ENCODE assay signal across 8 cellular contexts in genomic region chr1:198656500-198656932, GRCh38. TPM values are rescaled to one million over a fixed set of nuclear protein-coding genes. Genes with fewer than 3 reads are reported as not detected.
DNase-seq lines count a peak whose midpoint lies in the region; ATAC-seq and TF ChIP-seq lines count a peak whose summit lies in the region.

No MANE protein-coding gene starts in this region.

- H3K79me2 ChIP-seq in OCI-LY3 (ENCODE audit: low read length): peaks cover 56% of the 10 kb centered on the region

- H3K27ac ChIP-seq in OCI-LY3 (ENCODE audit: low read length): peak overlapping the region; percentile 69
- H3K27ac ChIP-seq in urinary bladder (ENCODE audit: low read depth): peak overlapping the region; percentile 59
- H3K27ac ChIP-seq in A673 (ENCODE audit: low read depth, low read length, poor library complexity, severe bottlenecking): no peak overlapping the region

- POLR2A ChIA-PET in A673 (lab: Charles Lee; ENCODE audit: low non-redundant PET): no interaction called here

- H3K27ac Mint-ChIP-seq in natural killer cell treated with Interleukin-12 subunit alpha and Interleukin-12 subunit beta and Interleukin-15 and Interleukin-18, amount 100 ng/mL, for 72 hours: peak overlapping the region; percentile 87 to 90

- H3K27me3 Mint-ChIP-seq in natural killer cell treated with Interleukin-12 subunit alpha and Interleukin-12 subunit beta and Interleukin-15 and Interleukin-18, amount 100 ng/mL, for 72 hours: no peaks in the 10 kb centered on the region

- H3K4me2 ChIP-seq in OCI-LY3 (ENCODE audit: low read length): peak overlapping the region; percentile 78

- peak; percentile 29 for ATAC-seq in GM21447 (IDR thresholded peaks at IDR 0.05; ENCODE audit: unreplicated experiment)
- ATAC-seq in natural killer cell treated with Interleukin-12 subunit alpha and Interleukin-12 subunit beta and Interleukin-15 and Interleukin-18, amount 100 ng/mL, for 72 hours: peak; percentile 70 to 77

- no peak overlapping the region for H2AFZ ChIP-seq in OCI-LY3 (ENCODE audit: low read depth, low read length)

- peaks cover 65% of the 10 kb centered on the region for H3K4me1 ChIP-seq in OCI-LY3 (ENCODE audit: low read length)
- H3K4me1 ChIP-seq in urinary bladder (ENCODE audit: insufficient read depth): no peaks in the 10 kb centered on the region
- peaks cover 23% of the 10 kb centered on the region for H3K4me1 ChIP-seq in A673 (ENCODE audit: insufficient read depth, low read length, poor library complexity, severe bottlenecking)

- no peaks in the 10 kb centered on the region for H3K9me3 Mint-ChIP-seq in natural killer cell treated with Interleukin-12 subunit alpha and Interleukin-12 subunit beta and Interleukin-15 and Interleukin-18, amount 100 ng/mL, for 72 hours

- TF ChIP-seq CTCF in OCI-LY3 (IDR thresholded peaks at IDR 0.05; ENCODE audit: low read depth, low read length) (no peak), A673 (conservative IDR thresholded peaks at IDR 0.05; ENCODE audit: low read depth, low read length) (no peak)

- H3K36me3 ChIP-seq in OCI-LY3 (replicated peaks; ENCODE audit: low read depth, low read length) (peaks cover 16% of the 10 kb centered on the region), urinary bladder (ENCODE audit: insufficient read depth) (no peaks in the 10 kb centered on the region), A673 (ENCODE audit: insufficient read depth, low read length, poor library complexity, severe bottlenecking) (no peaks in the 10 kb centered on the region)

- BruUV-seq in A673 (replicated peaks; lab: Mats Ljungman, UMichigan): no TSS peak

- H3K4me3 ChIP-seq in OCI-LY3 (ENCODE audit: low read length) (peak overlapping the region; percentile 41), urinary bladder (ENCODE audit: low read depth, low read length) (no peak overlapping the region), A673 (ENCODE audit: low read depth, low read length, poor library complexity, severe bottlenecking) (no peak overlapping the region)

- H3K27me3 ChIP-seq in OCI-LY3 (ENCODE audit: low read depth, low read length) (no peaks in the 10 kb centered on the region), A673 (replicated peaks; ENCODE audit: insufficient read depth, low read depth, low read length, poor library complexity) (no peaks in the 10 kb centered on the region)

- H3K9ac ChIP-seq in OCI-LY3 (ENCODE audit: low read length): peak overlapping the region; percentile 16

- peaks cover 48 to 60% of the 10 kb centered on the region in 2 donors for H3K4me1 Mint-ChIP-seq in natural killer cell treated with Interleukin-12 subunit alpha and Interleukin-12 subunit beta and Interleukin-15 and Interleukin-18, amount 100 ng/mL, for 72 hours (ENCODE audit: low read depth in 2 of 2)

- H3K4me3 Mint-ChIP-seq in natural killer cell treated with Interleukin-12 subunit alpha and Interleukin-12 subunit beta and Interleukin-15 and Interleukin-18, amount 100 ng/mL, for 72 hours: peak overlapping the region; percentile 79

- H3K36me3 Mint-ChIP-seq in natural killer cell treated with Interleukin-12 subunit alpha and Interleukin-12 subunit beta and Interleukin-15 and Interleukin-18, amount 100 ng/mL, for 72 hours: peaks cover 5% of the 10 kb centered on the region

- H3K9me3 ChIP-seq in OCI-LY3 (ENCODE audit: insufficient read depth, low read length): no peaks in the 10 kb centered on the region
- no peaks in the 10 kb centered on the region for H3K9me3 ChIP-seq in A673 (ENCODE audit: low read depth, low read length, poor library complexity, severe bottlenecking)

- DNase-seq in activated T-helper 9 cell treated with anti-CD3 and anti-CD28 coated beads, Interleukin-2, amount 50 U/mL, for 16 hours (ENCODE audit: low read depth): peak; percentile 52
- DNase-seq in natural killer cell treated with Interleukin-12 subunit alpha and Interleukin-12 subunit beta and Interleukin-15 and Interleukin-18, amount 100 ng/mL, for 72 hours (ENCODE audit: low spot score): peak; percentile 89
- DNase-seq in globus pallidus (ENCODE audit: low spot score): no peak
- DNase-seq in NCI-H524 treated with DMSO at 0.1 percent for 48 hours (lab: John Stamatoyannopoulos, UW): no peak
- DNase-seq in A673 (ENCODE audit: low spot score): no peak

- WGBS in urinary bladder: 60% methylated on average over 4 of the region's 4 CpGs

- intact Hi-C loops in A673 (cut with micrococcal nuclease; ENCODE audit: unreplicated experiment): no loop called here

- peaks cover 30% of the 10 kb centered on the region; the same call in 1 of the 2 replicates for H4K20me1 ChIP-seq in OCI-LY3 (ENCODE audit: insufficient read depth, low read length)

- CTCF ChIA-PET in A673 (lab: Charles Lee): no interaction called here

RNA-seq across cellular contexts. Expression of gene PTPRC, which starts 17.7 kb away (rescaled TPM):
- 100 to 1,000 TPM; 334 to 761 TPM for total RNA-seq in natural killer cell treated with Interleukin-12 subunit alpha and Interleukin-12 subunit beta and Interleukin-15 and Interleukin-18, amount 100 ng/mL, for 72 hours
- 34.4 TPM for total RNA-seq in urinary bladder
- polyA plus RNA-seq in urinary bladder: 9.6 TPM
- not detected in 2 replicates for total RNA-seq in A673 (2021)

Comparison
In these comparisons a context has a peak if more than half of its experiments do, and no peak if none do; other contexts are left out.
1. DNase-seq: peak in activated T-helper 9 cell treated with anti-CD3 and anti-CD28 coated beads, Interleukin-2, amount 50 U/mL, for 16 hours (single experiment) and natural killer cell treated with Interleukin-12 subunit alpha and Interleukin-12 subunit beta and Interleukin-15 and Interleukin-18, amount 100 ng/mL, for 72 hours (single experiment); none in globus pallidus (single experiment), NCI-H524 treated with DMSO at 0.1 percent for 48 hours (single experiment) and A673 (single experiment).
2. RNA of gene PTPRC, which starts 17.7 kb away (total RNA-seq): 334 to 761 TPM in natural killer cell treated with Interleukin-12 subunit alpha and Interleukin-12 subunit beta and Interleukin-15 and Interleukin-18, amount 100 ng/mL, for 72 hours and 34.4 TPM in urinary bladder (single experiment); not detected in A673; every median in the first group is over 10 times any median in the second.